Comparison of ENCODE assay signal across 12 cellular contexts in genomic region chr17:75518983-75519540, GRCh38. TPM values are rescaled to one million over a fixed set of nuclear protein-coding genes. Genes with fewer than 3 reads are reported as not detected.
DNase-seq lines count a peak whose midpoint lies in the region; ATAC-seq, FAIRE-seq and TF ChIP-seq lines count a peak whose summit lies in the region.
"Had no signal": no experiment of that assay in that cellular context is flagged by ENCODE, and none has a peak within 500 bp of the region (broad histone marks: within the 10 kb centered on the region; RNA-seq: fewer than 3 reads in every experiment).

No MANE protein-coding gene starts in this region.

- peaks cover 3 to 60% (median 34%) of the 10 kb centered on the region in 11 experiments; a peak in 19 of 22 replicates for H4K20me1 ChIP-seq in BLaER1 treated with 17β-estradiol and CSF1 and Interleukin-3, amounts not matched to agents 10 nM and 100 nM
- peaks cover 2 to 22% of the 10 kb centered on the region in 2 experiments for H4K20me1 ChIP-seq in H1 (replicated peaks in 1 of 2; ENCODE audit: control insufficient read depth in 1 of 2, insufficient read depth in 2 of 2, low read length in 2 of 2)

- H3K27ac ChIP-seq in BLaER1 treated with 17β-estradiol and CSF1 and Interleukin-3, amounts not matched to agents 10 nM and 100 nM, result peak overlapping the region in 4 of 11 experiments; percentile 26 to 32 (median 26); a peak in 7 of 22 replicates
- H3K27ac ChIP-seq in H1 (ENCODE audit: low read depth, low read length), result no peak overlapping the region
- H3K27ac ChIP-seq: hepatocyte, RWPE1 had no signal

- no peak overlapping the region for H3K23ac ChIP-seq in H1 (ENCODE audit: insufficient read length)

- no peak overlapping the region for H2BK120ac ChIP-seq in H1 (replicated peaks; ENCODE audit: low read depth, low read length)

- no peak overlapping the region for H3K14ac ChIP-seq in H1 (ENCODE audit: insufficient read length)

- WGBS in H1 (ENCODE audit: extremely low coverage in 1 of 2, insufficient coverage in 1 of 2, insufficient read length in 1 of 2, insufficient replicate concordance in 2 of 2, low coverage in 1 of 2, low lambda C conversion rate in 2 of 2, missing lambda C conversion rate in 1 of 2), 2 experiments, result 94% methylated on average over 9 of the region's 9 CpGs; no CpG with 5 or more reads in 1 of the 2 experiments

- no peak overlapping the region for H3K4me3 Mint-ChIP-seq in nephron progenitor cell

- no peak overlapping the region for H2BK12ac ChIP-seq in H1 (ENCODE audit: low read depth, low read length)

- ATAC-seq in omental fat pad (ENCODE audit: low FRiP score), result no peak

- peaks cover 41 to 55% (median 50%) of the 10 kb centered on the region in 11 experiments for H3K36me3 ChIP-seq in BLaER1 treated with 17β-estradiol and CSF1 and Interleukin-3, amounts not matched to agents 10 nM and 100 nM
- peaks cover 0 to 32% (median 8%) of the 10 kb centered on the region in 4 experiments; a peak in 6 of 8 replicates for H3K36me3 ChIP-seq in H1 (ENCODE audit: control insufficient read depth in 2 of 4, insufficient read depth in 4 of 4, low read length in 3 of 4)

- peaks cover 36% of the 10 kb centered on the region for H3K36me3 Mint-ChIP-seq in nephron progenitor cell (ENCODE audit: low read depth)

- peaks cover 18% of the 10 kb centered on the region for H3K23me2 ChIP-seq in H1 (ENCODE audit: low read depth, low read length)

- peaks cover 29 to 40% (median 32%) of the 10 kb centered on the region in 10 experiments for H3K4me1 ChIP-seq in BLaER1 treated with 17β-estradiol and CSF1 and Interleukin-3, amounts not matched to agents 10 nM and 100 nM
- peaks cover 0 to 13% (median 6%) of the 10 kb centered on the region in 4 experiments; a peak in 6 of 7 replicates for H3K4me1 ChIP-seq in H1 (replicated peaks in 1 of 4; ENCODE audit: control insufficient read depth in 3 of 4, insufficient read depth in 4 of 4, low read length in 3 of 4)

- no peak overlapping the region for H2BK15ac ChIP-seq in H1 (ENCODE audit: low read length)

- H2AK5ac ChIP-seq in H1 (ENCODE audit: low read depth, low read length), result no peak overlapping the region

- no peaks in the 10 kb centered on the region for H3K27me3 ChIP-seq in BLaER1 treated with 17β-estradiol and CSF1 and Interleukin-3, amounts not matched to agents 10 nM and 100 nM
- no peaks in the 10 kb centered on the region for H3K27me3 ChIP-seq in H1 (replicated peaks in 1 of 4; ENCODE audit: control insufficient read depth in 3 of 4, extremely low read depth in 1 of 4, insufficient read depth in 3 of 4, low read length in 3 of 4)
- H3K27me3 ChIP-seq: hepatocyte had no signal

- TF ChIP-seq EP300 in Ishikawa (IDR thresholded peaks at IDR 0.05; ENCODE audit: borderline replicate concordance) (no peak), H1 (IDR thresholded peaks at IDR 0.05; ENCODE audit: borderline replicate concordance in 1 of 2, low read depth in 2 of 2, low read length in 2 of 2) (no peak)

- H3K79me1 ChIP-seq in H1 (ENCODE audit: low read depth, low read length), result peaks cover 3% of the 10 kb centered on the region

- H3K4me1 Mint-ChIP-seq in nephron progenitor cell, result peaks cover 19% of the 10 kb centered on the region

- H4K91ac ChIP-seq in H1 (replicated peaks; ENCODE audit: insufficient read length, low read length), result no peak overlapping the region

- TF ChIP-seq RAD21 in Ishikawa (IDR thresholded peaks at IDR 0.05; ENCODE audit: low read depth) (peak; percentile 4; the same call in 1 of the 2 replicates), H1 (IDR thresholded peaks at IDR 0.05 in 1 of 2, conservative IDR thresholded peaks at IDR 0.05 in 1 of 2; ENCODE audit: low read depth in 2 of 2, low read length in 2 of 2) (peak in 1 of 2 experiments; percentile 40; a peak in 3 of 4 replicates)

- no peak overlapping the region for H3K27ac Mint-ChIP-seq in nephron progenitor cell
- H3K27ac Mint-ChIP-seq: type B pancreatic cell had no signal

- H2BK5ac ChIP-seq in H1 (ENCODE audit: low read depth, low read length), result no peak overlapping the region

- H2AFZ ChIP-seq in H1 (ENCODE audit: low read length), result no peak overlapping the region
- H2AFZ ChIP-seq: hepatocyte had no signal

- CTCF ChIA-PET in H1 (lab: Charles Lee; ENCODE audit: partially characterized antibody), result interaction anchor here (0.6 to 3.5 kb wide), 23 partner anchors 8 to 316 kb away, joined by 3 to 18 read pairs (median 5); partner anchors contain the start of gene SMIM5

- TF ChIP-seq CTCF in H1 (IDR thresholded peaks at IDR 0.05; ENCODE audit: control extremely low read depth in 1 of 3, insufficient read depth in 1 of 3, low read depth in 1 of 3, low read length in 3 of 3) (peak; percentile 24 to 38 (median 30)), omental fat pad (IDR thresholded peaks at IDR 0.05) (no peak), nephron progenitor cell (IDR thresholded peaks at IDR 0.05) (no peak)

- no peaks in the 10 kb centered on the region for H3K9me3 ChIP-seq in BLaER1 treated with 17β-estradiol and CSF1 and Interleukin-3, amounts not matched to agents 10 nM and 100 nM (replicated peaks in 1 of 11)
- H3K9me3 ChIP-seq in H1 (ENCODE audit: insufficient read depth in 2 of 2, low read depth in 1 of 2, low read length in 1 of 2), result no peaks in the 10 kb centered on the region

- H3K56ac ChIP-seq in H1 (replicated peaks; ENCODE audit: insufficient read length, low read depth, low read length), result no peak overlapping the region

- peak overlapping the region; percentile 91 to 100 (median 98); a peak in 21 of 22 replicates for H3K4me2 ChIP-seq in BLaER1 treated with 17β-estradiol and CSF1 and Interleukin-3, amounts not matched to agents 10 nM and 100 nM
- no peak overlapping the region for H3K4me2 ChIP-seq in H1 (ENCODE audit: insufficient read depth in 1 of 2, low read depth in 2 of 2, low read length in 2 of 2)
- H3K4me2 ChIP-seq: hepatocyte had no signal

- no peak for FAIRE-seq in H1 (lab: Jason Lieb, UNC)

- DNase-seq in H1 (ENCODE audit: low read depth in 1 of 2, low spot score in 2 of 2) (no peak), omental fat pad (ENCODE audit: low spot score) (no peak), nephron progenitor cell (no peak)
- no peak for DNase-seq in stimulated activated CD4-positive, alpha-beta T cell treated with anti-CD3 and anti-CD28 coated beads, Interleukin-1b, Interleukin-23, amount 100 ng/mL, for 48 hours
- DNase-seq: NCI-H1694 treated with DMSO at 0.1 percent for 48 hours; NCI-H524 treated with DMSO at 0.1 percent for 48 hours; stimulated activated CD4-positive, alpha-beta T cell treated with anti-CD3 and anti-CD28 coated beads, Interleukin-2, amount 100 ng/mL, for 48 hours had no signal

- H4K5ac ChIP-seq in H1 (ENCODE audit: insufficient read length, low read depth, low read length), result no peak overlapping the region

- no peak overlapping the region for H2BK20ac ChIP-seq in H1 (ENCODE audit: low read length)

- no peak overlapping the region for H3K4ac ChIP-seq in H1 (replicated peaks; ENCODE audit: insufficient read length, low read depth, low read length)

- no peak for TF ChIP-seq POLR2A in H1 (IDR thresholded peaks at IDR 0.05; ENCODE audit: control extremely low read depth in 1 of 2, low read depth in 2 of 2, low read length in 2 of 2)

- no peaks in the 10 kb centered on the region for H3K9me3 Mint-ChIP-seq in nephron progenitor cell
- H3K9me3 Mint-ChIP-seq: type B pancreatic cell had no signal

- H3K18ac ChIP-seq in H1 (ENCODE audit: extremely low read depth, low read length), result no peak overlapping the region

- peak overlapping the region in 3 of 10 experiments; percentile 10 to 97 (median 26); a peak in 2 of 20 replicates for H3K4me3 ChIP-seq in BLaER1 treated with 17β-estradiol and CSF1 and Interleukin-3, amounts not matched to agents 10 nM and 100 nM
- no peak overlapping the region for H3K4me3 ChIP-seq in H1 (ENCODE audit: extremely low read depth in 1 of 4, insufficient read depth in 2 of 4, low read depth in 3 of 4, low read length in 4 of 4)
- H3K4me3 ChIP-seq: hepatocyte had no signal

- peaks cover 20% of the 10 kb centered on the region for H3K27me3 Mint-ChIP-seq in nephron progenitor cell (ENCODE audit: low read depth, poor library complexity)
- H3K27me3 Mint-ChIP-seq: type B pancreatic cell had no signal

- H3K9ac ChIP-seq in BLaER1 treated with 17β-estradiol and CSF1 and Interleukin-3, amounts not matched to agents 10 nM and 100 nM, result peak overlapping the region in 3 of 11 experiments; percentile 11 to 39 (median 16); a peak in 5 of 22 replicates
- H3K9ac ChIP-seq in H1 (replicated peaks in 1 of 4; ENCODE audit: extremely low read depth in 1 of 4, low read depth in 3 of 4, low read length in 3 of 4), result no peak overlapping the region

- no peak overlapping the region for H4K8ac ChIP-seq in H1 (ENCODE audit: extremely low read depth, insufficient read depth, low read length)

- POLR2A ChIA-PET in H1 (lab: Charles Lee; ENCODE audit: partially characterized antibody), result interaction anchor here (1.0 kb wide), 1 partner anchor 30 kb away, joined by 3 read pairs; no protein-coding TSS in a partner anchor

- H3K79me2 ChIP-seq in H1 (ENCODE audit: control insufficient read depth in 1 of 2, insufficient read depth in 2 of 2, low read length in 2 of 2), result peaks cover 0 to 4% of the 10 kb centered on the region in 2 experiments; a peak in 1 of 4 replicates

RNA-seq across cellular contexts. Expression of gene TSEN54, which starts 2.7 kb away (rescaled TPM):
- 43.6 and 44.8 TPM in 2 replicates for total RNA-seq in H1 (2021; fragmentation: NEBNext Ultra II Directional; extraction: Animal tissue kit (Norgen Biotek cat#: 25700))
- polyA plus RNA-seq in H1 (2011; rRNA removed), result 60.3 and 68.1 TPM in 2 replicates
- 52.7 TPM for polyA plus RNA-seq in H1 (2011; cell fraction: cytosol; rRNA removed)
- polyA plus RNA-seq in H1 (2011; cell fraction: nucleus; rRNA removed), result 106 TPM
- 41.4 to 67.2 TPM (median 56.3 TPM) in 4 replicates for polyA plus RNA-seq in H1 (2012, experiment 1 of 2)
- 63.3 TPM for polyA plus RNA-seq in H1 (2012, experiment 2 of 2)
- polyA plus RNA-seq in H1 (2013, experiment 1 of 2), result 32.9 TPM
- 29.0 TPM for polyA plus RNA-seq in H1 (2013, experiment 2 of 2)
- 35.2 and 45.8 TPM in 2 replicates for polyA minus RNA-seq in H1 (2011; rRNA and poly(A)+ RNA removed)
- 14.6 TPM for polyA minus RNA-seq in H1 (2011; cell fraction: cytosol; rRNA and poly(A)+ RNA removed)
- polyA minus RNA-seq in H1 (2011; cell fraction: nucleus; rRNA and poly(A)+ RNA removed), result 18.1 TPM
- 10 to 100 TPM in 3 of 4 donors, 1 to 10 TPM in 1; 9.4 to 33.3 (median 14.9) TPM for total RNA-seq in omental fat pad

RNA-seq across cellular contexts. Expression of gene CASKIN2, which starts 3.7 kb away (rescaled TPM):
- total RNA-seq in H1 (2021; fragmentation: NEBNext Ultra II Directional; extraction: Animal tissue kit (Norgen Biotek cat#: 25700)), result 28.9 and 32.3 TPM in 2 replicates
- 6.7 and 10.6 TPM in 2 replicates for polyA plus RNA-seq in H1 (2011; rRNA removed)
- 6.0 TPM for polyA plus RNA-seq in H1 (2011; cell fraction: cytosol; rRNA removed)
- polyA plus RNA-seq in H1 (2011; cell fraction: nucleus; rRNA removed), result 36.0 TPM
- polyA plus RNA-seq in H1 (2012, experiment 1 of 2), result 10.0 to 15.3 TPM (median 14.4 TPM) in 4 replicates
- 12.7 TPM for polyA plus RNA-seq in H1 (2012, experiment 2 of 2)
- 8.6 TPM for polyA plus RNA-seq in H1 (2013, experiment 1 of 2)
- polyA plus RNA-seq in H1 (2013, experiment 2 of 2), result 8.0 TPM
- polyA minus RNA-seq in H1 (2011; rRNA and poly(A)+ RNA removed), result 9.0 and 13.9 TPM in 2 replicates
- 8.7 TPM for polyA minus RNA-seq in H1 (2011; cell fraction: cytosol; rRNA and poly(A)+ RNA removed)
- polyA minus RNA-seq in H1 (2011; cell fraction: nucleus; rRNA and poly(A)+ RNA removed), result 19.4 TPM
- 10 to 100 TPM in 3 of 4 donors, 1 to 10 TPM in 1; 6.7 to 61.5 (median 23.9) TPM for total RNA-seq in omental fat pad

RNA-seq across cellular contexts. Expression of gene LLGL2, which starts 6.4 kb away (rescaled TPM):
- 64.5 and 66.6 TPM in 2 replicates for total RNA-seq in H1 (2021; fragmentation: NEBNext Ultra II Directional; extraction: Animal tissue kit (Norgen Biotek cat#: 25700))
- 77.1 and 126 TPM in 2 replicates for polyA plus RNA-seq in H1 (2011; rRNA removed)
- polyA plus RNA-seq in H1 (2011; cell fraction: cytosol; rRNA removed), result 90.7 TPM
- polyA plus RNA-seq in H1 (2011; cell fraction: nucleus; rRNA removed), result 171 TPM
- 38.9 to 72.3 TPM (median 69.7 TPM) in 4 replicates for polyA plus RNA-seq in H1 (2012, experiment 1 of 2)
- 58.3 TPM for polyA plus RNA-seq in H1 (2012, experiment 2 of 2)
- polyA plus RNA-seq in H1 (2013, experiment 1 of 2), result 47.7 TPM
- 43.3 TPM for polyA plus RNA-seq in H1 (2013, experiment 2 of 2)
- polyA minus RNA-seq in H1 (2011; rRNA and poly(A)+ RNA removed), result 22.8 and 39.6 TPM in 2 replicates
- 33.2 TPM for polyA minus RNA-seq in H1 (2011; cell fraction: cytosol; rRNA and poly(A)+ RNA removed)
- 44.7 TPM for polyA minus RNA-seq in H1 (2011; cell fraction: nucleus; rRNA and poly(A)+ RNA removed)
- 10 to 100 TPM in 1 of 4 donors, 1 to 10 TPM in 3; 5.4 to 10.4 (median 6.7) TPM for total RNA-seq in omental fat pad

Comparison
In these comparisons a context has a peak if more than half of its experiments do, and no peak if none do; other contexts are left out.
1. H3K4me2 ChIP-seq: peak in BLaER1 treated with 17β-estradiol and CSF1 and Interleukin-3, amounts not matched to agents 10 nM and 100 nM (11 of 11); none in H1 (0 of 2).
2. CTCF ChIP-seq: peak in H1 (3 of 3); none in omental fat pad (0 of 3) and nephron progenitor cell (single experiment).